In the genomic region with DNA sequence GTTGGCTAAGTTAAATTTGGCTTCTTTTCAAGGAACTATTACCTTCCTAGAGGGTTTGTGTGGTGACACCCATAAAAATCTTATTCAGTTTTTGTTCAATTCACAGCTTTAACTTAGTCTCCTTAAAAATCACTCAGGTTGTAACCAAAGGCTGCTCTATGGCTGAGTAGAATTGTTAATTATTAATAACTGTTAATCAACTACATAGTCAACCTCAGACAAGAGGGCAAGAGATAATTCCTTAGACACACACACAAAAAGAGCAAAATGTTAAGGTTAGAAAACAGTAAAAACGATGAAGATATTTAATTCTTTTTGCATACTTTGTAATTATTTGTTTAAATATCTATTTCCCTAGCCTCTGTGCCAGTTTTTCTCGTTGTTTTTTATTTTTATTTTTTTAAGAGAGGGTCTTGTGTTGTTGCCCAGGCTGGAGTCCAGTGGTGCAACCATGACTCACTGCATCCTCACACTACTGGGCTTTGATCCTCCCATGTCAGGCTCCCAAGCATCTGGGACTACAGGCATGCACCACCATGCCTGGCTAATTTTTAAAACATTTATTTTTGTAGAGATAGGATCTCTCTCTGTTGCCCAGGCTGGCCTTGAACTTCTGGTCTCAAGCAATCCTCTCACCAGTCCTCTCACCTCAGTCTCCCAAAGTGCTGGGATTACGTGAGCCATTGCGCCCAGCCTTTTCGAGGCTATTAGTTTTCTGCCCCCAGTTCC, we compare ENCODE assay signal across 15 cellular contexts.
DNase-seq lines count a peak whose midpoint lies in the region; ATAC-seq, FAIRE-seq and TF ChIP-seq lines count a peak whose summit lies in the region.
"Had no signal": no experiment of that assay in that cellular context is flagged by ENCODE, and none has a peak within 500 bp of the region (broad histone marks: within the 10 kb centered on the region; RNA-seq: fewer than 3 reads in every experiment).

No MANE protein-coding gene starts in this region.

- 54 to 55% methylated on average over 5 of the region's 5 CpGs for WGBS in pancreas, 2 donors

- FAIRE-seq in pancreas (lab: Jason Lieb, UNC), result no peak
- FAIRE-seq: K562 had no signal

- in situ Hi-C loops in HAP-1 (cut with MboI; ENCODE audit: low sequenced_read_pairs), result no loop called here

- intact Hi-C loops in pancreas (cut with DNase I), result no loop called here

- H3K4me3 ChIP-seq in fibroblast of mammary gland (ENCODE audit: control insufficient read depth, low read depth, low read length) (no peak overlapping the region), pancreas (no peak overlapping the region), HAP-1 (no peak overlapping the region)
- H3K4me3 ChIP-seq: K562 had no signal

- ATAC-seq in pancreas, result peak in 3 of 4 donors; percentile 31 to 63 (median 60)
- no peak for ATAC-seq in HG02981 (IDR thresholded peaks at IDR 0.05; ENCODE audit: unreplicated experiment)
- ATAC-seq: K562 had no signal

- peak overlapping the region in 1 of 4 donors; percentile 10 for H3K27ac ChIP-seq in pancreas
- H3K27ac ChIP-seq: C4-2B had no signal

- peaks cover 0 to 24% (median 12%) of the 10 kb centered on the region in 3 donors for H3K4me1 ChIP-seq in pancreas
- H3K4me1 ChIP-seq in HAP-1, result no peaks in the 10 kb centered on the region

- H3K27me3 ChIP-seq in pancreas (no peaks in the 10 kb centered on the region), HAP-1 (ENCODE audit: low read depth) (no peaks in the 10 kb centered on the region)

- no peaks in the 10 kb centered on the region for H3K9me3 ChIP-seq in pancreas
- H3K9me3 ChIP-seq in HAP-1, result no peaks in the 10 kb centered on the region

- DNase-seq in EH (ENCODE audit: low read depth) (peak; percentile 39), RKO (ENCODE audit: low spot score) (peak; percentile 7), fibroblast of mammary gland (ENCODE audit: low read depth) (peak; percentile 71), pancreas (no peak), NCI-H187 treated with DMSO at 0.1 percent for 48 hours (lab: John Stamatoyannopoulos, UW) (no peak), HAP-1 (ENCODE audit: low spot score in 2 of 2) (no peak), NOMO-1 treated with DMSO at 0.1 percent for 48 hours (lab: John Stamatoyannopoulos, UW; ENCODE audit: unreplicated experiment) (no peak)
- DNase-seq: activated CD4-positive, alpha-beta T cell treated with anti-CD3 and anti-CD28 coated beads for 48 hours; DND-41; NCI-H2029; Right ventricle myocardium superior; T-helper 9 cell had no signal

- H3K36me3 ChIP-seq in pancreas (no peaks in the 10 kb centered on the region), HAP-1 (replicated peaks) (no peaks in the 10 kb centered on the region)

- TF ChIP-seq CTCF in fibroblast of mammary gland (conservative IDR thresholded peaks at IDR 0.05; ENCODE audit: control insufficient read depth, insufficient read depth, low read depth, low read length) (no peak), pancreas (IDR thresholded peaks at IDR 0.05) (no peak)

Comparison
In these comparisons a context has a peak if more than half of its experiments do, and no peak if none do; other contexts are left out.
1. DNase-seq: peak in EH (single experiment), RKO (single experiment) and fibroblast of mammary gland (single experiment); none in pancreas (0 of 6), NCI-H187 treated with DMSO at 0.1 percent for 48 hours (single experiment), HAP-1 (0 of 2) and NOMO-1 treated with DMSO at 0.1 percent for 48 hours (single experiment).